In genomic region chr3:133576169-133576568, GRCh38 we compare ENCODE assay signal across 9 cellular contexts. TPM values are rescaled to one million over a fixed set of nuclear protein-coding genes. Genes with fewer than 3 reads are reported as not detected.
DNase-seq lines count a peak whose midpoint lies in the region; ATAC-seq and TF ChIP-seq lines count a peak whose summit lies in the region.
"Had no signal": no experiment of that assay in that cellular context is flagged by ENCODE, and none has a peak within 500 bp of the region (broad histone marks: within the 10 kb centered on the region; RNA-seq: fewer than 3 reads in every experiment).

No MANE protein-coding gene starts in this region.

- peaks cover 57% of the 10 kb centered on the region for H3K36me3 Mint-ChIP-seq in stimulated activated naive CD8-positive, alpha-beta T cell treated with anti-CD3 and anti-CD28 coated beads, Interleukin-15, Interleukin-2, amounts not matched to agents 100 ng/mL and 50 ng/mL, for 24 hours (ENCODE audit: low read depth)
- H3K36me3 Mint-ChIP-seq in brain: peaks cover 55% of the 10 kb centered on the region

- ATAC-seq in stimulated activated naive CD8-positive, alpha-beta T cell treated with anti-CD3 and anti-CD28 coated beads, Interleukin-15, Interleukin-2, amounts not matched to agents 100 U/mL and 50 U/mL, for 24 hours: no peak
- ATAC-seq in GM21360 (IDR thresholded peaks at IDR 0.05; ENCODE audit: unreplicated experiment) (no peak), mucosa of descending colon (no peak), GM21423 (IDR thresholded peaks at IDR 0.05; ENCODE audit: unreplicated experiment) (no peak)

- H3K4me1 ChIP-seq in mucosa of rectum (ENCODE audit: control insufficient read depth in 2 of 2, insufficient read depth in 2 of 2, low read length in 2 of 2) (peaks cover 19 to 21% of the 10 kb centered on the region in 2 donors), mucosa of descending colon (ENCODE audit: low read depth) (peaks cover 16% of the 10 kb centered on the region)

- H3K27ac ChIP-seq in mucosa of rectum (ENCODE audit: low read depth in 2 of 2, low read length in 2 of 2): peak overlapping the region in 1 of 2 donors; percentile 9

- peak overlapping the region; percentile 53 to 79 for H3K9ac ChIP-seq in mucosa of rectum (ENCODE audit: low read depth in 1 of 2, low read length in 2 of 2)

- H3K27ac Mint-ChIP-seq in stimulated activated naive CD8-positive, alpha-beta T cell treated with anti-CD3 and anti-CD28 coated beads, Interleukin-15, Interleukin-2, amounts not matched to agents 100 ng/mL and 50 ng/mL, for 24 hours: peak overlapping the region; percentile 74
- peak overlapping the region in 4 of 5 experiments; percentile 1 to 96 (median 70) for H3K27ac Mint-ChIP-seq in brain

- peak overlapping the region; percentile 93 for H3K4me3 Mint-ChIP-seq in stimulated activated naive CD8-positive, alpha-beta T cell treated with anti-CD3 and anti-CD28 coated beads, Interleukin-15, Interleukin-2, amounts not matched to agents 100 ng/mL and 50 ng/mL, for 24 hours
- peak overlapping the region; percentile 90 to 96 (median 94) for H3K4me3 Mint-ChIP-seq in brain

- no peaks in the 10 kb centered on the region for H3K9me3 Mint-ChIP-seq in stimulated activated naive CD8-positive, alpha-beta T cell treated with anti-CD3 and anti-CD28 coated beads, Interleukin-15, Interleukin-2, amounts not matched to agents 100 ng/mL and 50 ng/mL, for 24 hours
- H3K9me3 Mint-ChIP-seq in brain: peaks cover 0 to 5% (median 0%) of the 10 kb centered on the region in 5 experiments

- no peak for DNase-seq in stimulated activated naive CD8-positive, alpha-beta T cell treated with anti-CD3 and anti-CD28 coated beads, Interleukin-15, Interleukin-2, amounts not matched to agents 100 U/mL and 50 U/mL, for 24 hours
- no peak for DNase-seq in dedifferentiated amniotic fluid mesenchymal stem cell (ENCODE audit: extremely low spot score)
- DNase-seq in mucosa of descending colon: no peak
- DNase-seq: SIG-M5 had no signal

- peaks cover 79% of the 10 kb centered on the region for H3K4me1 Mint-ChIP-seq in stimulated activated naive CD8-positive, alpha-beta T cell treated with anti-CD3 and anti-CD28 coated beads, Interleukin-15, Interleukin-2, amounts not matched to agents 100 ng/mL and 50 ng/mL, for 24 hours (ENCODE audit: low read depth)
- peaks cover 61% of the 10 kb centered on the region for H3K4me1 Mint-ChIP-seq in brain

- TF ChIP-seq CTCF in brain (conservative IDR thresholded peaks at IDR 0.05) (no peak), mucosa of descending colon (IDR thresholded peaks at IDR 0.05) (no peak)

- no peaks in the 10 kb centered on the region for H3K27me3 ChIP-seq in mucosa of rectum (ENCODE audit: control insufficient read depth in 2 of 2, insufficient read depth in 2 of 2, low read length in 2 of 2)

- H3K27me3 Mint-ChIP-seq in stimulated activated naive CD8-positive, alpha-beta T cell treated with anti-CD3 and anti-CD28 coated beads, Interleukin-15, Interleukin-2, amounts not matched to agents 100 ng/mL and 50 ng/mL, for 24 hours: no peaks in the 10 kb centered on the region
- H3K27me3 Mint-ChIP-seq in brain: peaks cover 3% of the 10 kb centered on the region

- H3K9me3 ChIP-seq in mucosa of rectum (ENCODE audit: control insufficient read depth in 2 of 2, low read length in 2 of 2): no peaks in the 10 kb centered on the region
- H3K9me3 ChIP-seq in mucosa of descending colon: no peaks in the 10 kb centered on the region

- H3K36me3 ChIP-seq in mucosa of rectum (ENCODE audit: control insufficient read depth in 2 of 2, insufficient read depth in 2 of 2, low read length in 2 of 2) (peaks cover 30 to 35% of the 10 kb centered on the region in 2 donors), mucosa of descending colon (ENCODE audit: low read depth) (peaks cover 5% of the 10 kb centered on the region)

- intact Hi-C loops in mucosa of descending colon (cut with DNase I, micrococcal nuclease): loop anchor here in 1 of 2 donors (10.0 kb wide), 1 partner anchor 851 kb away; the partner anchor contains the start of gene NPHP3

- H3K4me3 ChIP-seq in mucosa of rectum (ENCODE audit: low read length in 2 of 2) (peak overlapping the region; percentile 12 to 73), mucosa of descending colon (no peak overlapping the region)

RNA-seq across cellular contexts. Expression of gene CDV3, which starts 2.7 kb away (rescaled TPM):
- 61.4 TPM for polyA plus RNA-seq in brain (ENCODE audit: insufficient read depth, low read depth, low replicate concordance)
- total RNA-seq in mucosa of descending colon: 100 to 1,000 TPM; 109 to 171 (median 138) TPM
